In genomic region chr6:44262467-44263356, GRCh38 we compare ENCODE assay signal across 9 cellular contexts. TPM values are rescaled to one million over a fixed set of nuclear protein-coding genes. Genes with fewer than 3 reads are reported as not detected.
DNase-seq lines count a peak whose midpoint lies in the region; ATAC-seq, FAIRE-seq and TF ChIP-seq lines count a peak whose summit lies in the region.
"Had no signal": no experiment of that assay in that cellular context is flagged by ENCODE, and none has a peak within 500 bp of the region (broad histone marks: within the 10 kb centered on the region; RNA-seq: fewer than 3 reads in every experiment).

No MANE protein-coding gene starts in this region.

- peak overlapping the region; percentile 49 for H3K27ac ChIP-seq in DND-41 (ENCODE audit: low read length)
- peak overlapping the region; percentile 76 for H3K27ac ChIP-seq in endothelial cell of umbilical vein (ENCODE audit: insufficient read depth, low read depth, low read length)
- H3K27ac ChIP-seq in sigmoid colon: peak overlapping the region in 1 of 4 donors; percentile 24

- TF ChIP-seq EP300 in sigmoid colon (IDR thresholded peaks at IDR 0.05): no peak

- dilution Hi-C loops in endothelial cell of umbilical vein (cut with MboI; ENCODE audit: extremely low pct_ligation_motif_present, low sequenced_read_pairs): no loop called here

- 57 to 72% methylated on average over 7 of the region's 7 CpGs for WGBS in sigmoid colon, 2 donors

- H3K9me3 ChIP-seq in DND-41 (ENCODE audit: insufficient read depth, low read length, severe bottlenecking): no peaks in the 10 kb centered on the region
- H3K9me3 ChIP-seq in NT2/D1 (ENCODE audit: insufficient read depth, low read length): no peaks in the 10 kb centered on the region
- no peaks in the 10 kb centered on the region for H3K9me3 ChIP-seq in endothelial cell of umbilical vein (replicated peaks; ENCODE audit: control insufficient read depth, insufficient read depth, low read length)
- H3K9me3 ChIP-seq in sigmoid colon: no peaks in the 10 kb centered on the region

- H3K4me2 ChIP-seq in DND-41 (ENCODE audit: insufficient read depth, low read length) (peak overlapping the region; percentile 78; the same call in 1 of the 2 replicates), endothelial cell of umbilical vein (ENCODE audit: insufficient read depth, low read length) (peak overlapping the region; percentile 88)

- H3K27me3 ChIP-seq in DND-41 (ENCODE audit: insufficient read depth, low read length, poor library complexity): no peaks in the 10 kb centered on the region
- H3K27me3 ChIP-seq in NT2/D1 (ENCODE audit: insufficient read depth, insufficient read length): peaks cover 5% of the 10 kb centered on the region
- no peaks in the 10 kb centered on the region for H3K27me3 ChIP-seq in endothelial cell of umbilical vein (ENCODE audit: control insufficient read depth in 2 of 2, insufficient read depth in 2 of 2, low read length in 2 of 2)
- no peaks in the 10 kb centered on the region for H3K27me3 ChIP-seq in sigmoid colon

- no TSS peak for BruUV-seq in endothelial cell of umbilical vein (replicated peaks; lab: Mats Ljungman, UMichigan)

- TF ChIP-seq POLR2A in endothelial cell of umbilical vein (IDR thresholded peaks at IDR 0.05; ENCODE audit: low read depth, low read length) (no peak), sigmoid colon (IDR thresholded peaks at IDR 0.05) (no peak)

- H3K4me1 ChIP-seq in DND-41 (ENCODE audit: insufficient read depth, low read length) (peaks cover 38% of the 10 kb centered on the region), NT2/D1 (ENCODE audit: insufficient read depth, insufficient read length) (peaks cover 22% of the 10 kb centered on the region), endothelial cell of umbilical vein (ENCODE audit: control insufficient read depth, extremely low read depth, insufficient read depth, low read length) (peaks cover 30% of the 10 kb centered on the region), sigmoid colon (peaks cover 0 to 33% (median 32%) of the 10 kb centered on the region in 4 donors)

- H3K9me1 ChIP-seq in endothelial cell of umbilical vein (replicated peaks; ENCODE audit: control insufficient read depth, extremely low read depth, insufficient read depth, low read length): no peaks in the 10 kb centered on the region

- no peak for FAIRE-seq in endothelial cell of umbilical vein (lab: Jason Lieb, UNC)

- CTCF ChIA-PET in endothelial cell of umbilical vein (lab: Charles Lee): interaction anchor here (1.2 to 1.6 kb wide), 2 partner anchors 8 to 20 kb away, joined by 3 read pairs; no protein-coding TSS in a partner anchor

- intact Hi-C loops in endothelial cell of umbilical vein (cut with micrococcal nuclease) (no loop called here), posterior vena cava (cut with DNase I) (no loop called here), sigmoid colon (cut with DNase I) (no loop called here)

- POLR2A ChIA-PET in endothelial cell of umbilical vein (lab: Charles Lee): interaction anchor here (1.4 kb wide), 2 partner anchors 16 to 43 kb away, joined by 3 read pairs; partner anchors contain the start of gene HSP90AB1

- ATAC-seq in DND-41 (ENCODE audit: insufficient read depth, low read depth) (no peak), HG02798 (IDR thresholded peaks at IDR 0.05; ENCODE audit: poor library complexity, unreplicated experiment) (no peak)

- TF ChIP-seq CTCF in DND-41 (IDR thresholded peaks at IDR 0.05; ENCODE audit: borderline replicate concordance, extremely low read depth, low read length, poor library complexity, severe bottlenecking): no peak
- no peak for TF ChIP-seq CTCF in endothelial cell of umbilical vein (IDR thresholded peaks at IDR 0.05; ENCODE audit: extremely low read depth in 1 of 2, insufficient read depth in 1 of 2, low read depth in 1 of 2, low read length in 2 of 2)
- TF ChIP-seq CTCF in sigmoid colon (IDR thresholded peaks at IDR 0.05): no peak

- peaks cover 23% of the 10 kb centered on the region for H3K79me2 ChIP-seq in DND-41 (ENCODE audit: insufficient read depth, low read length)
- peaks cover 26% of the 10 kb centered on the region for H3K79me2 ChIP-seq in endothelial cell of umbilical vein (ENCODE audit: control insufficient read depth, insufficient read depth, low read length)

- H3K4me3 ChIP-seq in DND-41 (ENCODE audit: low read depth in 1 of 2, low read length in 2 of 2): no peak overlapping the region
- no peak overlapping the region for H3K4me3 ChIP-seq in NT2/D1 (ENCODE audit: insufficient read length, low read depth)
- peak overlapping the region in 2 of 3 experiments; percentile 63 to 78 for H3K4me3 ChIP-seq in endothelial cell of umbilical vein (replicated peaks in 1 of 3; ENCODE audit: insufficient read depth in 1 of 3, low read depth in 1 of 3, low read length in 3 of 3)
- H3K4me3 ChIP-seq in sigmoid colon: peak overlapping the region in 2 of 4 donors; percentile 73 to 74

- peaks cover 42% of the 10 kb centered on the region for H3K36me3 ChIP-seq in DND-41 (ENCODE audit: insufficient read depth, low read length)
- H3K36me3 ChIP-seq in NT2/D1 (ENCODE audit: insufficient read depth, insufficient read length, low read length): peaks cover 48% of the 10 kb centered on the region
- H3K36me3 ChIP-seq in endothelial cell of umbilical vein (ENCODE audit: control insufficient read depth in 2 of 2, extremely low read depth in 1 of 2, insufficient read depth in 2 of 2, low read length in 2 of 2): peaks cover 3 to 21% of the 10 kb centered on the region in 2 experiments
- peaks cover 0 to 13% (median 5%) of the 10 kb centered on the region in 4 donors for H3K36me3 ChIP-seq in sigmoid colon

- H3K9ac ChIP-seq in DND-41 (ENCODE audit: low read depth, low read length) (peak overlapping the region; percentile 64; the same call in 1 of the 2 replicates), NT2/D1 (ENCODE audit: insufficient read length, low read depth) (peak overlapping the region; percentile 21), endothelial cell of umbilical vein (replicated peaks; ENCODE audit: extremely low read depth, insufficient read depth, low read length) (peak overlapping the region; percentile 68)

- DNase-seq in DND-41: no peak
- DNase-seq in NT2/D1 (ENCODE audit: low read depth, low spot score): no peak
- DNase-seq in endothelial cell of umbilical vein (ENCODE audit: low read depth, low spot score): no peak
- peak; percentile 47 for DNase-seq in posterior vena cava (ENCODE audit: low spot score)
- no peak for DNase-seq in NCI-H69 (lab: John Stamatoyannopoulos, UW)
- no peak for DNase-seq in sigmoid colon
- DNase-seq in effector CD4-positive, alpha-beta T cell: no peak

- H2AFZ ChIP-seq in DND-41 (ENCODE audit: low read depth, low read length): no peak overlapping the region
- H2AFZ ChIP-seq in endothelial cell of umbilical vein (ENCODE audit: low read depth, low read length): no peak overlapping the region

- H4K20me1 ChIP-seq in DND-41 (ENCODE audit: insufficient read depth, low read length) (peaks cover 19% of the 10 kb centered on the region), endothelial cell of umbilical vein (replicated peaks; ENCODE audit: control insufficient read depth, extremely low read depth, insufficient read depth, low read length) (no peaks in the 10 kb centered on the region)

RNA-seq across cellular contexts. Expression of gene NFKBIE, which starts 2.6 kb away (rescaled TPM):
- total RNA-seq in endothelial cell of umbilical vein: 15.6 and 19.0 TPM in 2 replicates
- 22.6 and 25.8 TPM in 2 replicates for polyA plus RNA-seq in endothelial cell of umbilical vein
- polyA plus RNA-seq in endothelial cell of umbilical vein (2011; cell fraction: cytosol; rRNA removed): 14.6 and 17.7 TPM in 2 replicates
- 13.9 and 14.2 TPM in 2 replicates for polyA plus RNA-seq in endothelial cell of umbilical vein (2011; cell fraction: nucleus; rRNA removed)
- 10.0 and 15.1 TPM in 2 replicates for polyA plus RNA-seq in endothelial cell of umbilical vein (2012)
- polyA minus RNA-seq in endothelial cell of umbilical vein: 7.1 and 11.1 TPM in 2 replicates
- polyA minus RNA-seq in endothelial cell of umbilical vein (2011; cell fraction: cytosol; rRNA and poly(A)+ RNA removed): 4.9 TPM
- 4.3 and 11.1 TPM in 2 replicates for polyA minus RNA-seq in endothelial cell of umbilical vein (2011; cell fraction: nucleus; rRNA and poly(A)+ RNA removed)
- 1 to 10 TPM; 4.5 to 6.7 TPM for total RNA-seq in posterior vena cava
- 10 to 100 TPM in 1 of 4 donors, 1 to 10 TPM in 3; 4.7 to 13.6 (median 8.4) TPM for total RNA-seq in sigmoid colon
- 10 to 100 TPM in 2 of 3 donors, 1 to 10 TPM in 1; 8.4 to 16.2 (median 13.4) TPM for polyA plus RNA-seq in sigmoid colon

RNA-seq across cellular contexts. Expression of gene SLC35B2, which starts 5.4 kb away (rescaled TPM):
- total RNA-seq in endothelial cell of umbilical vein (53.4 and 53.9 TPM in 2 replicates), posterior vena cava (10 to 100 TPM; 23.1 to 28.9 TPM), sigmoid colon (10 to 100 TPM; 25.3 to 28.8 (median 27.2) TPM)
- polyA plus RNA-seq in endothelial cell of umbilical vein (112 and 148 TPM in 2 replicates), sigmoid colon (10 to 100 TPM in 1 of 3 donors, 1 to 10 TPM in 2; 7.2 to 36.9 (median 7.9) TPM)
- 76.0 and 79.0 TPM in 2 replicates for polyA plus RNA-seq in endothelial cell of umbilical vein (2011; cell fraction: cytosol; rRNA removed)
- polyA plus RNA-seq in endothelial cell of umbilical vein (2011; cell fraction: nucleus; rRNA removed): 74.2 and 86.3 TPM in 2 replicates
- 52.5 and 55.0 TPM in 2 replicates for polyA plus RNA-seq in endothelial cell of umbilical vein (2012)
- 78.2 and 84.1 TPM in 2 replicates for polyA minus RNA-seq in endothelial cell of umbilical vein
- 35.8 TPM for polyA minus RNA-seq in endothelial cell of umbilical vein (2011; cell fraction: cytosol; rRNA and poly(A)+ RNA removed)
- 14.9 and 16.5 TPM in 2 replicates for polyA minus RNA-seq in endothelial cell of umbilical vein (2011; cell fraction: nucleus; rRNA and poly(A)+ RNA removed)

RNA-seq across cellular contexts. Expression of gene TMEM151B, which starts 7.5 kb away (rescaled TPM):
- total RNA-seq in endothelial cell of umbilical vein (0.07 TPM in 1 of 2 replicates, not detected in the other), posterior vena cava (not detected), sigmoid colon (1 to 10 TPM in 1 of 4 donors, under 1 TPM in 3; 0.16 to 1.1 (median 0.68) TPM)
- polyA plus RNA-seq in endothelial cell of umbilical vein (0.03 and 0.05 TPM in 2 replicates), sigmoid colon (under 1 TPM in 1 of 3 donors, not detected in 2; 0.63 TPM)
- not detected in 2 replicates for polyA plus RNA-seq in endothelial cell of umbilical vein (2011; cell fraction: cytosol; rRNA removed)
- 0.03 and 0.05 TPM in 2 replicates for polyA plus RNA-seq in endothelial cell of umbilical vein (2011; cell fraction: nucleus; rRNA removed)
- 0.23 and 0.27 TPM in 2 replicates for polyA plus RNA-seq in endothelial cell of umbilical vein (2012)
- polyA minus RNA-seq in endothelial cell of umbilical vein: 0.24 TPM in 1 of 2 replicates, not detected in the other
- not detected for polyA minus RNA-seq in endothelial cell of umbilical vein (2011; cell fraction: cytosol; rRNA and poly(A)+ RNA removed)
- polyA minus RNA-seq in endothelial cell of umbilical vein (2011; cell fraction: nucleus; rRNA and poly(A)+ RNA removed): not detected in 2 replicates
- total RNA-seq: glomerular endothelial cell had no signal

RNA-seq across cellular contexts. Expression of gene HSP90AB1, which starts 15.8 kb away (rescaled TPM):
- total RNA-seq in endothelial cell of umbilical vein (1,088 and 1,201 TPM in 2 replicates), posterior vena cava (100 to 1,000 TPM; 414 to 463 TPM), sigmoid colon (100 to 1,000 TPM; 442 to 569 (median 518) TPM)
- polyA plus RNA-seq in endothelial cell of umbilical vein (557 and 824 TPM in 2 replicates), sigmoid colon (100 to 1,000 TPM; 182 to 484 (median 320) TPM)
- 942 and 1,041 TPM in 2 replicates for polyA plus RNA-seq in endothelial cell of umbilical vein (2011; cell fraction: cytosol; rRNA removed)
- 609 and 717 TPM in 2 replicates for polyA plus RNA-seq in endothelial cell of umbilical vein (2011; cell fraction: nucleus; rRNA removed)
- polyA plus RNA-seq in endothelial cell of umbilical vein (2012): 1,037 and 1,473 TPM in 2 replicates
- 861 and 862 TPM in 2 replicates for polyA minus RNA-seq in endothelial cell of umbilical vein
- 534 TPM for polyA minus RNA-seq in endothelial cell of umbilical vein (2011; cell fraction: cytosol; rRNA and poly(A)+ RNA removed)
- 163 and 218 TPM in 2 replicates for polyA minus RNA-seq in endothelial cell of umbilical vein (2011; cell fraction: nucleus; rRNA and poly(A)+ RNA removed)

RNA-seq across cellular contexts. Expression of gene SLC29A1, which starts 39.3 kb away (rescaled TPM):
- 202 and 219 TPM in 2 replicates for total RNA-seq in endothelial cell of umbilical vein
- 539 and 592 TPM in 2 replicates for polyA plus RNA-seq in endothelial cell of umbilical vein
- polyA plus RNA-seq in endothelial cell of umbilical vein (2011; cell fraction: cytosol; rRNA removed): 283 and 310 TPM in 2 replicates
- polyA plus RNA-seq in endothelial cell of umbilical vein (2011; cell fraction: nucleus; rRNA removed): 598 and 634 TPM in 2 replicates
- polyA plus RNA-seq in endothelial cell of umbilical vein (2012): 223 and 254 TPM in 2 replicates
- 472 and 495 TPM in 2 replicates for polyA minus RNA-seq in endothelial cell of umbilical vein
- polyA minus RNA-seq in endothelial cell of umbilical vein (2011; cell fraction: cytosol; rRNA and poly(A)+ RNA removed): 35.7 TPM
- polyA minus RNA-seq in endothelial cell of umbilical vein (2011; cell fraction: nucleus; rRNA and poly(A)+ RNA removed): 135 and 171 TPM in 2 replicates
- 10 to 100 TPM; 76.5 to 80.0 TPM for total RNA-seq in posterior vena cava
- 100 to 1,000 TPM; 147 to 195 (median 180) TPM for total RNA-seq in sigmoid colon
- 10 to 100 TPM in 2 of 3 donors, 1 to 10 TPM in 1; 4.2 to 24.8 (median 10.8) TPM for polyA plus RNA-seq in sigmoid colon

Comparison
In these comparisons a context has a peak if more than half of its experiments do, and no peak if none do; other contexts are left out.
1. H3K4me3 ChIP-seq: peak in endothelial cell of umbilical vein (2 of 3); none in DND-41 (0 of 2) and NT2/D1 (single experiment).
2. Peak in every context shown above with its lines, with median percentiles within 50 percentile points of each other: H3K9ac ChIP-seq.